22 cellular contexts compared by ENCODE assay signal in genomic region chr12:91954761-91955160, GRCh38.
A peak's percentile ranks its signal among the peaks of the same experiment; 100 is the strongest.
DNase-seq lines count a peak whose midpoint lies in the region; ATAC-seq, FAIRE-seq and TF ChIP-seq lines count a peak whose summit lies in the region.
"Had no signal": no experiment of that assay in that cellular context is flagged by ENCODE, and none has a peak within 500 bp of the region (broad histone marks: within the 10 kb centered on the region; RNA-seq: fewer than 3 reads in every experiment).

No MANE protein-coding gene starts in this region.

- H3K27me3 Mint-ChIP-seq in T-cell: no peaks in the 10 kb centered on the region
- H3K27me3 Mint-ChIP-seq: CD8-positive, alpha-beta memory T cell; IgD-negative memory B cell had no signal

- peaks cover 0 to 16% (median 4%) of the 10 kb centered on the region in 3 donors for H3K9me3 Mint-ChIP-seq in T-cell
- H3K9me3 Mint-ChIP-seq: H9 had no signal

- CTCF ChIA-PET in T-cell (lab: Charles Lee): interaction anchor here in 1 of 2 donors (1.0 kb wide), 1 partner anchor 143 kb away, joined by 4 read pairs; no protein-coding TSS in a partner anchor
- CTCF ChIA-PET in GM10248 (lab: Yijun Ruan, JAX): interaction anchor here (1.2 to 1.3 kb wide), 2 partner anchors 20 to 694 kb away, joined by 3 to 4 read pairs; no protein-coding TSS in a partner anchor

- peaks cover 2% of the 10 kb centered on the region for H3K36me3 Mint-ChIP-seq in T-cell
- H3K36me3 Mint-ChIP-seq: IgD-negative memory B cell had no signal

- POLR2A ChIA-PET in T-cell (lab: Charles Lee): interaction anchor here (0.5 kb wide), 2 partner anchors 102 to 606 kb away, joined by 3 read pairs; no protein-coding TSS in a partner anchor
- POLR2A ChIA-PET in GM10248 (lab: Yijun Ruan, JAX): no interaction called here

- no peak overlapping the region for H3K4me3 Mint-ChIP-seq in T-cell
- H3K4me3 Mint-ChIP-seq: CD8-positive, alpha-beta memory T cell; H9; IgD-negative memory B cell had no signal

- H3K36me3 ChIP-seq in hepatocyte (replicated peaks; ENCODE audit: insufficient read depth, low read depth) (no peaks in the 10 kb centered on the region), pancreas (no peaks in the 10 kb centered on the region)
- H3K36me3 ChIP-seq: BLaER1 had no signal

- H3K9me3 ChIP-seq in hepatocyte (ENCODE audit: low read depth): no peaks in the 10 kb centered on the region
- H3K9me3 ChIP-seq in pancreas: peaks cover 0 to 5% (median 0%) of the 10 kb centered on the region in 4 donors
- no peaks in the 10 kb centered on the region for H3K9me3 ChIP-seq in right cardiac atrium (ENCODE audit: control insufficient read depth, low read length)

- peak overlapping the region; percentile 30 to 31 for H3K27ac Mint-ChIP-seq in T-cell
- H3K27ac Mint-ChIP-seq: H9 had no signal

- no peak overlapping the region for H3K4me3 ChIP-seq in hepatocyte
- H3K4me3 ChIP-seq in pancreas: no peak overlapping the region
- H3K4me3 ChIP-seq in right cardiac atrium (ENCODE audit: low read length): no peak overlapping the region
- H3K4me3 ChIP-seq: BLaER1 had no signal

- FAIRE-seq in pancreas (lab: Jason Lieb, UNC): peak; percentile 56
- FAIRE-seq: D721Med, GM12892 had no signal

- TF ChIP-seq CTCF in C4-2B (conservative IDR thresholded peaks at IDR 0.05) (no peak), hepatocyte (IDR thresholded peaks at IDR 0.05; ENCODE audit: poor library complexity) (no peak), pancreas (IDR thresholded peaks at IDR 0.05) (no peak), GM10248 (IDR thresholded peaks at IDR 0.05; ENCODE audit: control extremely low read depth, extremely low read depth, low read depth, missing control alignments) (no peak)

- no peak overlapping the region for H2AFZ ChIP-seq in hepatocyte

- H3K4me1 ChIP-seq in hepatocyte (ENCODE audit: insufficient read depth) (peaks cover 21% of the 10 kb centered on the region), pancreas (peaks cover 22 to 29% (median 28%) of the 10 kb centered on the region in 3 donors), right cardiac atrium (ENCODE audit: control insufficient read depth, insufficient read depth, low read length) (no peaks in the 10 kb centered on the region)
- H3K4me1 ChIP-seq: BLaER1 had no signal

- 73% methylated on average over 3 of the region's 3 CpGs for WGBS in hepatocyte (ENCODE audit: low lambda C conversion rate, missing lambda C conversion rate)
- WGBS in pancreas, 2 donors: 12 to 18% methylated on average over 3 of the region's 3 CpGs
- WGBS in right cardiac atrium: 86% methylated on average over 3 of the region's 3 CpGs

- peak overlapping the region; percentile 63; the same call in 1 of the 2 replicates for H3K27ac ChIP-seq in C4-2B
- peak overlapping the region; percentile 8 for H3K27ac ChIP-seq in hepatocyte
- peak overlapping the region; percentile 16 to 62 (median 34) for H3K27ac ChIP-seq in pancreas
- no peak overlapping the region for H3K27ac ChIP-seq in right cardiac atrium (ENCODE audit: low read length)
- H3K27ac ChIP-seq: BLaER1 had no signal

- intact Hi-C loops in pancreas (cut with DNase I): no loop called here
- intact Hi-C loops in right cardiac atrium (cut with DNase I): no loop called here

- H3K9me2 ChIP-seq in hepatocyte (replicated peaks; ENCODE audit: insufficient read depth): no peaks in the 10 kb centered on the region

- H4K20me1 ChIP-seq in hepatocyte (ENCODE audit: insufficient read depth, poor library complexity, severe bottlenecking): no peaks in the 10 kb centered on the region
- H4K20me1 ChIP-seq: BLaER1 had no signal

- no peak overlapping the region for H3K4me2 ChIP-seq in hepatocyte
- H3K4me2 ChIP-seq: BLaER1 had no signal

- ATAC-seq in T-cell (replicated peaks in 1 of 4) (no peak), pancreas (peak; percentile 10 to 59 (median 22)), right cardiac atrium (no peak), HG02763 (IDR thresholded peaks at IDR 0.05; ENCODE audit: unreplicated experiment) (no peak)
- ATAC-seq: PC-3 had no signal

- H3K27me3 ChIP-seq in hepatocyte (no peaks in the 10 kb centered on the region), pancreas (no peaks in the 10 kb centered on the region), right cardiac atrium (ENCODE audit: control insufficient read depth, insufficient read depth) (no peaks in the 10 kb centered on the region)
- H3K27me3 ChIP-seq: BLaER1 had no signal

- peaks cover 0 to 7% (median 3%) of the 10 kb centered on the region in 3 donors for H3K4me1 Mint-ChIP-seq in T-cell
- H3K4me1 Mint-ChIP-seq: H9, IgD-negative memory B cell had no signal

- H3K79me2 ChIP-seq in hepatocyte: no peaks in the 10 kb centered on the region

- DNase-seq in T-cell: no peak
- DNase-seq in hepatocyte (ENCODE audit: low spot score): no peak
- no peak for DNase-seq in pancreas
- DNase-seq in GM10248 (ENCODE audit: extremely low spot score): no peak
- DNase-seq in right cardiac atrium: no peak
- DNase-seq: CD8-positive, alpha-beta memory T cell; H9; Karpas-422; NCI-H1092; NCI-H1436 treated with DMSO at 0.1 percent for 48 hours; NCI-H2029; NCI-H345; NCI-H524 treated with DMSO at 0.1 percent for 48 hours; PC-3; RPMI8226; SHP77 treated with DMSO at 0.1 percent for 48 hours had no signal

Comparison
In these comparisons a context has a peak if more than half of its experiments do, and no peak if none do; other contexts are left out.
1. ATAC-seq: peak in pancreas (4 of 4); none in T-cell (0 of 4), right cardiac atrium (0 of 2) and HG02763 (single experiment).